In the genomic region with DNA sequence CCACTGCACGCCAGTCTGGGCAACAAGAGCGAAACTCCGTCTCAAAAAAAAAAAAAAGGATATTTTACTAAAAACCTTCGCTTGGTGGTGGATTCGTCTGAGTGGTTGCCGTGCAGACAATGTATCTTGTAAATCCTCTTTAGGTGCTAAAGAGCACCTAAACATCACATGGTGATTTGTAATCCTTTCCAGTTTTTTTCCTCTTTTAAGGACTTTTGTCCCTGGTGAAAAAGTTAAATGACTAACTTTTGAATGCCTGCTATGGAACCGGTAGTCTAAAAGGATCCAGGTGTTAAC, we compare ENCODE assay signal across 1 cellular context.
TF ChIP-seq lines count a peak whose summit lies in the region.

No MANE protein-coding gene starts in this region.

TF ChIP-seq in A549, 52 proteins besides CTCF, POLR2A, EP300 and RAD21 (continued from another document):
- TF ChIP-seq TFCP2L1 (CRISPR knock-in tag; IDR thresholded peaks at IDR 0.05) (no peak), MYC (IDR thresholded peaks at IDR 0.05; ENCODE audit: borderline replicate concordance, low read length) (no peak), ATOH8 (CRISPR knock-in tag; IDR thresholded peaks at IDR 0.05; ENCODE audit: low read depth) (no peak)
